ENCODE assay signal across 22 cellular contexts in genomic region chr3:157255797-157256196, GRCh38.
DNase-seq lines count a peak whose midpoint lies in the region; ATAC-seq, FAIRE-seq and TF ChIP-seq lines count a peak whose summit lies in the region.
"Had no signal": no experiment of that assay in that cellular context is flagged by ENCODE, and none has a peak within 500 bp of the region (broad histone marks: within the 10 kb centered on the region; RNA-seq: fewer than 3 reads in every experiment).

No MANE protein-coding gene starts in this region.

- no peak overlapping the region for H4K8ac ChIP-seq in H1 (ENCODE audit: extremely low read depth, insufficient read depth, low read length)

- H3K4me1 Mint-ChIP-seq in GM23338, result peaks cover 29% of the 10 kb centered on the region
- H3K4me1 Mint-ChIP-seq: B cell had no signal

- H3K9me3 ChIP-seq in NT2/D1 (ENCODE audit: insufficient read depth, low read length), result no peaks in the 10 kb centered on the region
- no peaks in the 10 kb centered on the region for H3K9me3 ChIP-seq in H1 (ENCODE audit: insufficient read depth in 2 of 2, low read depth in 1 of 2, low read length in 1 of 2)
- H3K9me3 ChIP-seq: BLaER1, Caco-2 had no signal

- H3K9ac ChIP-seq in NT2/D1 (ENCODE audit: insufficient read length, low read depth) (no peak overlapping the region), H1 (replicated peaks in 1 of 4; ENCODE audit: extremely low read depth in 1 of 4, low read depth in 3 of 4, low read length in 3 of 4) (no peak overlapping the region)
- H3K9ac ChIP-seq: BLaER1, GM23248 had no signal

- no peak overlapping the region for H3K23ac ChIP-seq in H1 (ENCODE audit: insufficient read length)

- H2BK15ac ChIP-seq in H1 (ENCODE audit: low read length), result peak overlapping the region; percentile 89; the same call in 1 of the 2 replicates

- no peak overlapping the region for H2BK5ac ChIP-seq in H1 (ENCODE audit: low read depth, low read length)

- FAIRE-seq in H1 (lab: Jason Lieb, UNC) (no peak), frontal cortex (lab: Jason Lieb, UNC) (no peak)
- FAIRE-seq: A204.1, G401.6, GM12892, GM19239 had no signal

- H3K4me2 ChIP-seq in GM23338 (peak overlapping the region; percentile 37), H1 (ENCODE audit: insufficient read depth in 1 of 2, low read depth in 2 of 2, low read length in 2 of 2) (peak overlapping the region in 1 of 2 experiments; percentile 31; a peak in 2 of 4 replicates)
- H3K4me2 ChIP-seq: BLaER1 had no signal

- H3K23me2 ChIP-seq in H1 (ENCODE audit: low read depth, low read length), result 0 out of 2 replicates have a peak, but pooled peaks cover 1% of the 10 kb centered on the region

- H2BK120ac ChIP-seq in H1 (replicated peaks; ENCODE audit: low read depth, low read length), result no peak overlapping the region

- H3K4me1 ChIP-seq in GM23338 (ENCODE audit: insufficient read depth) (peaks cover 18% of the 10 kb centered on the region; the same call in 1 of the 2 replicates), NT2/D1 (ENCODE audit: insufficient read depth, insufficient read length) (no peaks in the 10 kb centered on the region), H1 (replicated peaks in 1 of 4; ENCODE audit: control insufficient read depth in 3 of 4, insufficient read depth in 4 of 4, low read length in 3 of 4) (peaks cover 0 to 15% (median 2%) of the 10 kb centered on the region in 4 experiments; a peak in 3 of 7 replicates)
- H3K4me1 ChIP-seq: BLaER1, Caco-2 had no signal

- H3K4me3 ChIP-seq in GM23338 (no peak overlapping the region), NT2/D1 (ENCODE audit: insufficient read length, low read depth) (no peak overlapping the region), H1 (ENCODE audit: extremely low read depth in 1 of 4, insufficient read depth in 2 of 4, low read depth in 3 of 4, low read length in 4 of 4) (no peak overlapping the region)
- H3K4me3 ChIP-seq: BLaER1, GM23248 had no signal

- H3K18ac ChIP-seq in H1 (ENCODE audit: extremely low read depth, low read length), result no peak overlapping the region; the same call in 1 of the 2 replicates

- H4K91ac ChIP-seq in H1 (replicated peaks; ENCODE audit: insufficient read length, low read length), result no peak overlapping the region

- H3K27ac ChIP-seq in GM23338 (ENCODE audit: low read depth), result no peak overlapping the region
- no peak overlapping the region for H3K27ac ChIP-seq in H1 (ENCODE audit: low read depth, low read length)
- H3K27ac ChIP-seq: 22Rv1, BLaER1, C4-2B, GM23248 had no signal

- H4K20me1 ChIP-seq in GM23338 (replicated peaks; ENCODE audit: insufficient read depth) (no peaks in the 10 kb centered on the region), H1 (replicated peaks in 1 of 2; ENCODE audit: control insufficient read depth in 1 of 2, insufficient read depth in 2 of 2, low read length in 2 of 2) (no peaks in the 10 kb centered on the region)
- H4K20me1 ChIP-seq: BLaER1 had no signal

- no peak for TF ChIP-seq CTCF in GM23338 (conservative IDR thresholded peaks at IDR 0.05; ENCODE audit: low read depth in 2 of 2)
- TF ChIP-seq CTCF in H1 (IDR thresholded peaks at IDR 0.05; ENCODE audit: control extremely low read depth in 1 of 3, insufficient read depth in 1 of 3, low read depth in 1 of 3, low read length in 3 of 3), result no peak

- ATAC-seq in GM23338, result peak; percentile 31; the same call in 1 of the 3 replicates
- ATAC-seq: CD8-positive, alpha-beta T cell; HCT116 had no signal

- H3K27me3 Mint-ChIP-seq in GM23338 (ENCODE audit: insufficient read depth, low read depth, poor library complexity), result peaks cover 2% of the 10 kb centered on the region
- H3K27me3 Mint-ChIP-seq: B cell; CD4-positive, CD25-positive, alpha-beta regulatory T cell had no signal

- no peak overlapping the region for H3K27ac Mint-ChIP-seq in GM23338
- H3K27ac Mint-ChIP-seq: B cell; CD4-positive, CD25-positive, alpha-beta regulatory T cell; CD8-positive, alpha-beta T cell had no signal

- H3K4ac ChIP-seq in H1 (replicated peaks; ENCODE audit: insufficient read length, low read depth, low read length), result no peak overlapping the region

- no peaks in the 10 kb centered on the region for H3F3A ChIP-seq in GM23338 (replicated peaks; ENCODE audit: low read depth)

- no peak overlapping the region for H3K4me3 Mint-ChIP-seq in GM23338
- H3K4me3 Mint-ChIP-seq: B cell; CD4-positive, CD25-positive, alpha-beta regulatory T cell; CD8-positive, alpha-beta T cell had no signal

- no peak overlapping the region for H2BK12ac ChIP-seq in H1 (ENCODE audit: low read depth, low read length)

- H3K36me3 ChIP-seq in GM23338 (ENCODE audit: insufficient read depth), result no peaks in the 10 kb centered on the region
- H3K36me3 ChIP-seq in NT2/D1 (ENCODE audit: insufficient read depth, insufficient read length, low read length), result no peaks in the 10 kb centered on the region
- no peaks in the 10 kb centered on the region for H3K36me3 ChIP-seq in H1 (ENCODE audit: control insufficient read depth in 2 of 4, insufficient read depth in 4 of 4, low read length in 3 of 4)
- H3K36me3 ChIP-seq: BLaER1 had no signal

- no peak for TF ChIP-seq POLR2A in H1 (IDR thresholded peaks at IDR 0.05; ENCODE audit: control extremely low read depth in 1 of 2, low read depth in 2 of 2, low read length in 2 of 2)

- CTCF ChIA-PET in H1 (lab: Charles Lee; ENCODE audit: partially characterized antibody), result interaction anchor here (0.7 to 1.1 kb wide), 2 partner anchors 18 to 54 kb away, joined by 3 read pairs; no protein-coding TSS in a partner anchor

- no peaks in the 10 kb centered on the region for H3K36me3 Mint-ChIP-seq in GM23338 (ENCODE audit: low read depth)

- H2AFZ ChIP-seq in GM23338 (no peak overlapping the region), H1 (ENCODE audit: low read length) (no peak overlapping the region)
- H2AFZ ChIP-seq: GM23248 had no signal

- no peak for TF ChIP-seq RAD21 in H1 (IDR thresholded peaks at IDR 0.05 in 1 of 2, conservative IDR thresholded peaks at IDR 0.05 in 1 of 2; ENCODE audit: low read depth in 2 of 2, low read length in 2 of 2)

- 52% methylated on average over 1 of the region's 1 CpG; no CpG with 5 or more reads in 1 of the 2 experiments for WGBS in H1 (ENCODE audit: extremely low coverage in 1 of 2, insufficient coverage in 1 of 2, insufficient read length in 1 of 2, insufficient replicate concordance in 2 of 2, low coverage in 1 of 2, low lambda C conversion rate in 2 of 2, missing lambda C conversion rate in 1 of 2), 2 experiments

- H3K9me3 Mint-ChIP-seq in GM23338, result no peaks in the 10 kb centered on the region
- H3K9me3 Mint-ChIP-seq: CD8-positive, alpha-beta T cell had no signal

- DNase-seq in GM23338 (ENCODE audit: low spot score) (no peak), NT2/D1 (ENCODE audit: low read depth, low spot score) (peak; percentile 20), H1 (ENCODE audit: low read depth in 1 of 2, low spot score in 2 of 2) (no peak), pons (ENCODE audit: low spot score) (no peak), frontal cortex (ENCODE audit: low spot score in 2 of 2) (no peak)
- no peak for DNase-seq in activated CD4-positive, alpha-beta T cell treated with anti-CD3 and anti-CD28 coated beads, Interleukin-2, amount 50 U/mL, for 1 hour
- DNase-seq: Caco-2; CD4-positive, CD25-positive, alpha-beta regulatory T cell; CD8-positive, alpha-beta T cell; DMS153; DND-41; GM23248; H7 had no signal

- no peak overlapping the region for H2AK5ac ChIP-seq in H1 (ENCODE audit: low read depth, low read length)

- no peak overlapping the region for H4K5ac ChIP-seq in H1 (ENCODE audit: insufficient read length, low read depth, low read length)

- H3K9me2 ChIP-seq in GM23338 (ENCODE audit: insufficient read depth), result peaks cover 2% of the 10 kb centered on the region; the same call in 1 of the 2 replicates

- POLR2A ChIA-PET in H1 (lab: Charles Lee; ENCODE audit: partially characterized antibody), result interaction anchor here (1.3 kb wide), 1 partner anchor 18 kb away, joined by 3 read pairs; no protein-coding TSS in a partner anchor

- no peaks in the 10 kb centered on the region for H3K27me3 ChIP-seq in GM23338 (ENCODE audit: insufficient read depth)
- no peaks in the 10 kb centered on the region for H3K27me3 ChIP-seq in NT2/D1 (ENCODE audit: insufficient read depth, insufficient read length)
- no peaks in the 10 kb centered on the region for H3K27me3 ChIP-seq in H1 (replicated peaks in 1 of 4; ENCODE audit: control insufficient read depth in 3 of 4, extremely low read depth in 1 of 4, insufficient read depth in 3 of 4, low read length in 3 of 4)
- H3K27me3 ChIP-seq: BLaER1 had no signal

- H3K56ac ChIP-seq in H1 (replicated peaks; ENCODE audit: insufficient read length, low read depth, low read length), result no peak overlapping the region

- no peak overlapping the region for H3K14ac ChIP-seq in H1 (ENCODE audit: insufficient read length)

- no peaks in the 10 kb centered on the region for H3K79me1 ChIP-seq in H1 (ENCODE audit: low read depth, low read length)

- H2BK20ac ChIP-seq in H1 (ENCODE audit: low read length), result no peak overlapping the region; the same call in 1 of the 2 replicates

- no peak for TF ChIP-seq EP300 in H1 (IDR thresholded peaks at IDR 0.05; ENCODE audit: borderline replicate concordance in 1 of 2, low read depth in 2 of 2, low read length in 2 of 2)

- no peaks in the 10 kb centered on the region for H3K79me2 ChIP-seq in GM23338 (replicated peaks; ENCODE audit: insufficient read depth)
- H3K79me2 ChIP-seq in H1 (ENCODE audit: control insufficient read depth in 1 of 2, insufficient read depth in 2 of 2, low read length in 2 of 2), result no peaks in the 10 kb centered on the region

TF ChIP-seq in GM23338, 12 proteins besides CTCF, POLR2A, EP300 and RAD21 (continues in another document):
- TF ChIP-seq POLR2AphosphoS5 (IDR thresholded peaks at IDR 0.05; ENCODE audit: low read depth), result no peak

TF ChIP-seq in H1, 55 proteins besides CTCF, POLR2A, EP300 and RAD21:
- TF ChIP-seq, protein P1, sequence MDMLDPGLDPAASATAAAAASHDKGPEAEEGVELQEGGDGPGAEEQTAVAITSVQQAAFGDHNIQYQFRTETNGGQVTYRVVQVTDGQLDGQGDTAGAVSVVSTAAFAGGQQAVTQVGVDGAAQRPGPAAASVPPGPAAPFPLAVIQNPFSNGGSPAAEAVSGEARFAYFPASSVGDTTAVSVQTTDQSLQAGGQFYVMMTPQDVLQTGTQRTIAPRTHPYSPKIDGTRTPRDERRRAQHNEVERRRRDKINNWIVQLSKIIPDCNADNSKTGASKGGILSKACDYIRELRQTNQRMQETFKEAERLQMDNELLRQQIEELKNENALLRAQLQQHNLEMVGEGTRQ (IDR thresholded peaks at IDR 0.05; ENCODE audit: low read length), result no peak
- TF ChIP-seq TEAD4 (IDR thresholded peaks at IDR 0.05; ENCODE audit: low read depth, low read length) (no peak), NRF1 (IDR thresholded peaks at IDR 0.05; ENCODE audit: low read depth, low read length) (no peak)
TF ChIP-seq in H1: peak in this region for 0.
